ENCODE assay signal across 21 cellular contexts in the genomic region with DNA sequence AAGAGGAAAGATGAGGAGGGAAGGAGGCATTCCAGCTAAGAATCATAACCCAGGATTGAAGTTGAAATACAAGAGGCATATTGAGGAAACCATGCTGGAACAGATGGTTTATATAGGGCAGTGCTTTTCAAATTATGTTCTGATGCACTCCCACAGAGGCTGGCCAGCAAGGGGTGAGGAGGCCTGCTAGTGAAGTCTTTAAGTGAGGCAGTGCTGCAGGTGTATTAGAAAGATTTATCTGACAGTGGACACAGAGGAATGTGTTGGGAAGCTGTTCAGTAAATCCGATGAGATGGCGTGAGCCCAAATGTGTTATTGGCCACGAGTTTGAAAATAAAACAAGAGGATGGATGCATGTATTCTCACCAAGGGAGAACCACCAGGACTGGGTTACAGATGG.
"Had no signal": no experiment of that assay in that cellular context is flagged by ENCODE, and none has a peak within 500 bp of the region (broad histone marks: within the 10 kb centered on the region; RNA-seq: fewer than 3 reads in every experiment).

No MANE protein-coding gene starts in this region.

- H3K9me3 Mint-ChIP-seq: immature natural killer cell; natural killer cell treated with Interleukin-12 subunit alpha and Interleukin-12 subunit beta and Interleukin-15 and Interleukin-18, amount 100 ng/mL, for 72 hours; stimulated activated memory B cell treated with anti-CD40 and anti-IgM and Interleukin-4, amounts not matched to agents 10 μg/mL and 1 μg/mL and 100 μg/mL, for 72 hours; stimulated activated naive CD8-positive, alpha-beta T cell treated with anti-CD3 and anti-CD28 coated beads, Interleukin-15, amount 100 ng/mL, for 72 hours had no signal

- H3K4me1 ChIP-seq: colonic mucosa, prostate gland, right lobe of liver, testis had no signal

- H3K27me3 ChIP-seq: colonic mucosa, foreskin keratinocyte, right lobe of liver, testis, tibial nerve, upper lobe of right lung had no signal

- DNase-seq: colonic mucosa; dermis blood vessel endothelial cell; erythroblast; foreskin keratinocyte; immature natural killer cell; left cardiac atrium; left ventricle myocardium superior; mesenchymal stem cell; midbrain; retina; right lobe of liver; stimulated activated CD4-positive, alpha-beta T cell treated with anti-CD3 and anti-CD28 coated beads, Interleukin-4, amount 100 ng/mL, for 24 hours; stimulated activated naive CD8-positive, alpha-beta T cell treated with anti-CD3 and anti-CD28 coated beads, Interleukin-15, amount 100 ng/mL, for 72 hours; testis; upper lobe of right lung had no signal

- H3K4me3 Mint-ChIP-seq: immature natural killer cell; natural killer cell treated with Interleukin-12 subunit alpha and Interleukin-12 subunit beta and Interleukin-15 and Interleukin-18, amount 100 ng/mL, for 72 hours; stimulated activated memory B cell treated with anti-CD40 and anti-IgM and Interleukin-4, amounts not matched to agents 10 μg/mL and 1 μg/mL and 100 μg/mL, for 72 hours; stimulated activated naive CD8-positive, alpha-beta T cell treated with anti-CD3 and anti-CD28 coated beads, Interleukin-15, amount 100 ng/mL, for 72 hours had no signal

- H3K27ac Mint-ChIP-seq: natural killer cell treated with Interleukin-12 subunit alpha and Interleukin-12 subunit beta and Interleukin-15 and Interleukin-18, amount 100 ng/mL, for 72 hours; stimulated activated memory B cell treated with anti-CD40 and anti-IgM and Interleukin-4, amounts not matched to agents 10 μg/mL and 1 μg/mL and 100 μg/mL, for 72 hours had no signal

- H3K4me3 ChIP-seq: colonic mucosa, lung, prostate gland, right lobe of liver, testis, tibial nerve, upper lobe of right lung had no signal

- H3K36me3 ChIP-seq: colonic mucosa, prostate gland, right lobe of liver, tibial nerve, upper lobe of right lung had no signal

- H3K9me3 ChIP-seq: colonic mucosa, prostate gland, testis, tibial nerve, upper lobe of right lung had no signal

- H3K36me3 Mint-ChIP-seq: natural killer cell treated with Interleukin-12 subunit alpha and Interleukin-12 subunit beta and Interleukin-15 and Interleukin-18, amount 100 ng/mL, for 72 hours had no signal

- H3K27me3 Mint-ChIP-seq: natural killer cell treated with Interleukin-12 subunit alpha and Interleukin-12 subunit beta and Interleukin-15 and Interleukin-18, amount 100 ng/mL, for 72 hours; stimulated activated memory B cell treated with anti-CD40 and anti-IgM and Interleukin-4, amounts not matched to agents 10 μg/mL and 1 μg/mL and 100 μg/mL, for 72 hours; stimulated activated naive CD8-positive, alpha-beta T cell treated with anti-CD3 and anti-CD28 coated beads, Interleukin-15, amount 100 ng/mL, for 72 hours had no signal

- H3K27ac ChIP-seq: colonic mucosa, parathyroid adenoma, prostate gland, right lobe of liver, testis, tibial nerve, upper lobe of right lung had no signal

- ATAC-seq: foreskin keratinocyte; left cardiac atrium; left ventricle myocardium superior; natural killer cell treated with Interleukin-12 subunit alpha and Interleukin-12 subunit beta and Interleukin-15 and Interleukin-18, amount 100 ng/mL, for 72 hours; right lobe of liver; stimulated activated memory B cell treated with anti-CD40 and anti-IgM and Interleukin-4, amounts not matched to agents 10 μg/mL and 1 μg/mL and 100 μg/mL, for 72 hours; stimulated activated naive CD8-positive, alpha-beta T cell treated with anti-CD3 and anti-CD28 coated beads, Interleukin-15, amount 100 ng/mL, for 72 hours; upper lobe of right lung had no signal
